In the genomic region with DNA sequence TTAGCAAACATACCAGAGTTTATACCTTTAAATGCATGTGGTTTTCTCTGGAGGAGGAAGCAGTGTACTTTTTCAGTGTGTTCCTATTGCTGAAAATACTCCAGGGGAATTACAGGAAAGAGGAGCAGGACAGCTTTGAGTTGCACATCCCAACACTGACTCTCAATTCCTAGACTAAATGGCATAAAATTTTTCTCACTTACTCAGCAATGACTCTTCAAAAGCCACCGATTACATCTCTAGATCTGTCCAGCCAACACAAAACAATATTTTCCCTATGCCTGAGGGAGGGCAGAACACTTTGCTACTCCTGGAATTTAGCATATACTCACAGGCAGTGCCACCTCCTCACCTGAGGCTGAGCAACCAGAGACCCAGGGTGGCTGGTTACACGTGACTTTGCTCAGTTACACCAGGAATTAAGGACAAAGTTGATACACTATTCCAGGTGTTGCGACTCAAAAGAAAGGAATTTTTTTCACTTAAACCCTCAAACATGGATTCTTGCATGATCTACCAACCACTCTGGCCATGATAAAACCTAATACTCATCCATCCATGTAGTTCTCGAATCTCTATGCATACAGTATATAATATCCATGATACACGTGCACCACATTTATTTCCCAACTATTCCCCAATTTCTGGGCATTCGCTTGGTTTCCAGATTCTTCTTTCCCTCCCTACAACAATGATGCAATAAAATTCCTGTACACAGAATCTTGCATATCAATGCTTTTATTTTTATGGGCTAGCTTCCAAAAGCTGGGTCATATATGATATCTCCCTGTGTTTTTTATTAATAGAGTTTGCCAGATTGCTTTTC, we compare ENCODE assay signal across 13 cellular contexts.
DNase-seq lines count a peak whose midpoint lies in the region; ATAC-seq and TF ChIP-seq lines count a peak whose summit lies in the region.
"Had no signal": no experiment of that assay in that cellular context is flagged by ENCODE, and none has a peak within 500 bp of the region (broad histone marks: within the 10 kb centered on the region; RNA-seq: fewer than 3 reads in every experiment).

No MANE protein-coding gene starts in this region.

- no peaks in the 10 kb centered on the region for H3K36me3 ChIP-seq in lower lobe of right lung
- H3K36me3 ChIP-seq: suprapubic skin had no signal

- no peaks in the 10 kb centered on the region for H3K4me1 ChIP-seq in lower lobe of right lung

- no peaks in the 10 kb centered on the region for H3K9me3 ChIP-seq in lower lobe of right lung
- H3K9me3 ChIP-seq: suprapubic skin had no signal

- no peaks in the 10 kb centered on the region for H3K27me3 ChIP-seq in lower lobe of right lung (ENCODE audit: low read depth)
- H3K27me3 ChIP-seq: suprapubic skin had no signal

- no peak for TF ChIP-seq CTCF in lower lobe of right lung (IDR thresholded peaks at IDR 0.05)

- intact Hi-C loops in sciatic nerve (cut with DNase I) = no loop called here
- intact Hi-C loops in lower lobe of right lung (cut with DNase I) = no loop called here

- peak; percentile 88 for ATAC-seq in SK-N-SH treated with all-trans-retinoic acid at 6 μM for 48 hours
- ATAC-seq in sciatic nerve = peak; percentile 10
- ATAC-seq in lower lobe of right lung = no peak

- H3K27ac ChIP-seq in lower lobe of right lung = no peak overlapping the region
- H3K27ac ChIP-seq: suprapubic skin had no signal

- H3K4me3 ChIP-seq in lower lobe of right lung = no peak overlapping the region
- H3K4me3 ChIP-seq: suprapubic skin had no signal

- DNase-seq in HCEC 1CT (peak; percentile 79), fibroblast of peridontal ligament (ENCODE audit: extremely low read depth) (peak; percentile 35), sciatic nerve (ENCODE audit: low spot score) (no peak), NCI-H510A (lab: John Stamatoyannopoulos, UW) (no peak), lower lobe of right lung (no peak), NCI-H146 treated with DMSO at 0.1 percent for 48 hours (lab: John Stamatoyannopoulos, UW; ENCODE audit: unreplicated experiment) (no peak)
- no peak for DNase-seq in activated naive CD4-positive, alpha-beta T cell (lab: John Stamatoyannopoulos, UW)
- DNase-seq: activated naive CD4-positive, alpha-beta T cell treated with anti-CD3 and anti-CD28 coated beads, Interleukin-2, amount 10 ng/mL, durations not matched to agents 7 days and 5 days; NCI-H2081 treated with DMSO at 0.1 percent for 48 hours; nucleus accumbens; Right ventricle myocardium superior had no signal

TF ChIP-seq in SK-N-SH treated with all-trans-retinoic acid at 6 μM for 48 hours, 23 proteins besides CTCF, POLR2A, EP300 and RAD21:
- TF ChIP-seq BACH2 (CRISPR knock-in tag; IDR thresholded peaks at IDR 0.05; ENCODE audit: borderline replicate concordance) = no peak
- TF ChIP-seq ISL1 (CRISPR knock-in tag; IDR thresholded peaks at IDR 0.05) = peak; percentile 71

Comparison
In these comparisons a context has a peak if more than half of its experiments do, and no peak if none do; other contexts are left out.
1. DNase-seq: peak in HCEC 1CT (single experiment) and fibroblast of peridontal ligament (single experiment); none in sciatic nerve (single experiment), activated naive CD4-positive, alpha-beta T cell (0 of 4), NCI-H510A (single experiment), lower lobe of right lung (single experiment) and NCI-H146 treated with DMSO at 0.1 percent for 48 hours (single experiment).
2. ATAC-seq: peak in SK-N-SH treated with all-trans-retinoic acid at 6 μM for 48 hours (single experiment) and sciatic nerve (single experiment); none in lower lobe of right lung (0 of 2).